1 cellular context compared by ENCODE assay signal in genomic region chr4:185524888-185525863, GRCh38.
TF ChIP-seq lines count a peak whose summit lies in the region.

No MANE protein-coding gene starts in this region.

TF ChIP-seq in endothelial cell of umbilical vein, 7 proteins besides CTCF, POLR2A, EP300 and RAD21 (continued from another document):
- TF ChIP-seq MAX (IDR thresholded peaks at IDR 0.05; ENCODE audit: insufficient read depth, insufficient read length), result no peak
- TF ChIP-seq EZH2 (IDR thresholded peaks at IDR 0.05; ENCODE audit: borderline replicate concordance, low read depth, low read length, severe bottlenecking), result no peak
- TF ChIP-seq GATA2 (IDR thresholded peaks at IDR 0.05; ENCODE audit: insufficient read depth, insufficient read length, low read depth, low read length), result no peak
- no peak for TF ChIP-seq MYC (IDR thresholded peaks at IDR 0.05; ENCODE audit: low read depth, low read length)
- TF ChIP-seq JUN (IDR thresholded peaks at IDR 0.05; ENCODE audit: borderline replicate concordance, insufficient read depth, insufficient read length, low read depth), result no peak
